Comparison of ENCODE assay signal across 1 cellular context in the genomic region with DNA sequence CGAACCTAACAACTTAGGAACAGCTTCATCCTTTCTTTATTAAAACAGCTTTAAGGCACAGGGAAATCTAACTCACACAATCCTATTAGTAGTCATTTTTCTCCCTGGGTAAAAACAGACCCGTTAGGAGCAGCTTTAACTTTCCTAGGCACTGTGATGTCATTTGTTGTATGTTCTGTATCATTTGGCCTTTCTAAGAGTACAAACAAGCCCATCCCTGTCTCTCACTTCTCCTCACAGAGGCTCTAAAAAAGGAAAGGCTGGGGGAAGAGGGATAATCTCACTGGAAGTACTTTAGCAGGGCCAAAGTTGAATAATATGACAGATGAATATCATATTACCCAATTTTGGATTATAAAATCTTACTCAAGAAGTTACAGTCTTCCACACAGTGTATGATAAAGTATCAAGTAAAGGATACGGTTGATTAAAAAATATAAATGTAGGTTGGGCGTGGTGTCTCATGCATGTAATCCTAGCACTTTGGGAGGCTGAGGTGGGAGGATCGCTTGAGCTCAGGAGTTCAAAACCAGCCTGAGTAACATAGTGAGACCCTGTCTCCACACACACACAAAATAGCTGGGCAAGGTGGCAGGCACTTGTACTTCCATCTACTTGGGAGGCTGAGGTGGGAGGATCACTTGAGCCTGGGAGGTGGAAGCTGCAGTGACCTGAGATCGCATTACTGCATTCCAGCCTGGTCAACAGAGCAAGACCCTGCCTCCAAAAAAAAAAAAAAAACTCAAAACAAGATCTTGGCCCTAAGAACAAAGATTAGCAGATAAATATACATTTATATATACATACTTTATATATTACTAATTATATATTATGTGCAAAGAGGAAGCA.
TF ChIP-seq lines count a peak whose summit lies in the region.

No MANE protein-coding gene starts in this region.

TF ChIP-seq in HepG2, 621 proteins besides CTCF, POLR2A, EP300 and RAD21:
- no peak for TF ChIP-seq PRPF4 (IDR thresholded peaks at IDR 0.05; ENCODE audit: low read depth, low read length, poor library complexity, severe bottlenecking)
- TF ChIP-seq, protein P1, sequence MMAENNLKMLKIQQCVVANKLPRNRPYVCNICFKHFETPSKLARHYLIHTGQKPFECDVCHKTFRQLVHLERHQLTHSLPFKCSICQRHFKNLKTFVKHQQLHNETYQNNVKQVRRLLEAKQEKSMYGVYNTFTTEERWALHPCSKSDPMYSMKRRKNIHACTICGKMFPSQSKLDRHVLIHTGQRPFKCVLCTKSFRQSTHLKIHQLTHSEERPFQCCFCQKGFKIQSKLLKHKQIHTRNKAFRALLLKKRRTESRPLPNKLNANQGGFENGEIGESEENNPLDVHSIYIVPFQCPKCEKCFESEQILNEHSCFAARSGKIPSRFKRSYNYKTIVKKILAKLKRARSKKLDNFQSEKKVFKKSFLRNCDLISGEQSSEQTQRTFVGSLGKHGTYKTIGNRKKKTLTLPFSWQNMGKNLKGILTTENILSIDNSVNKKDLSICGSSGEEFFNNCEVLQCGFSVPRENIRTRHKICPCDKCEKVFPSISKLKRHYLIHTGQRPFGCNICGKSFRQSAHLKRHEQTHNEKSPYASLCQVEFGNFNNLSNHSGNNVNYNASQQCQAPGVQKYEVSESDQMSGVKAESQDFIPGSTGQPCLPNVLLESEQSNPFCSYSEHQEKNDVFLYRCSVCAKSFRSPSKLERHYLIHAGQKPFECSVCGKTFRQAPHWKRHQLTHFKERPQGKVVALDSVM (CRISPR knock-in tag; IDR thresholded peaks at IDR 0.05), result peak; percentile 60; the same call in 1 of the 2 replicates
